Comparison of ENCODE assay signal across 8 cellular contexts in the genomic region with DNA sequence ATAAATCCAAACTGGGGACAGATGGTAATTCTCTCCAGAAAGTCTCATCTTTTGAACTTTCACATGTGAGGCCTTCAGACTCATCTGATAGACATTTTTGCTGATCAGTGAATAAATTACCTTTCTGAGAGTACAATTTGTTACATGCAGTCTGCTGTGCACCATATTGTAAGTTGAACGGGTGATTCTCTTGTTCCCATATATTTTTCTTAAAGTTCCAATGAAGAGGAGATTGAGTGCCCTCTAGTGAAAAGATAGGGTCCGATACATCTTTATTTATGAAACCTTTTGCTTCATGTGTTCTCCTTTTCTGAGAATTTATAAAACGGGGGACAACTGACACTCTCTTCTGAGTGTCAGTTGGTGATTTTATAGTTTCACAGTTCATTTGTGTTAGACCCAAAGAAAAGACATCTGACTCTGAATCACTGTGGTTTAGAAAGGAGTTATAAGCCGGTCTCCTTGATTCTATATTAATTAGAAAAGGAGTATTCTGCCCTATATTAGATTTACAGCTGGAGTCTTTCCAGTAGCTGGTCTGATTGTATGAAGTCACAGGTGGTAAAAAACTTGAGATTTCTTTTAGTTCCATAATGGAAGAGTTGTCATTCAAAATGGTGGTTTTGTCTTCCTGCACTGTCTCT. TPM values are rescaled to one million over a fixed set of nuclear protein-coding genes. Genes with fewer than 3 reads are reported as not detected.
DNase-seq lines count a peak whose midpoint lies in the region; ATAC-seq, FAIRE-seq and TF ChIP-seq lines count a peak whose summit lies in the region.

No MANE protein-coding gene starts in this region.

- H3K27ac ChIP-seq in DND-41 (ENCODE audit: low read length) (no peak overlapping the region), KMS-11 (no peak overlapping the region)

- peak; percentile 87 for FAIRE-seq in islet of Langerhans (lab: Jason Lieb, UNC)

- H4K20me1 ChIP-seq in DND-41 (ENCODE audit: insufficient read depth, low read length) (no peaks in the 10 kb centered on the region), KMS-11 (ENCODE audit: insufficient read depth) (no peaks in the 10 kb centered on the region)

- H2AFZ ChIP-seq in DND-41 (ENCODE audit: low read depth, low read length) (no peak overlapping the region), KMS-11 (ENCODE audit: low read depth) (0 out of 2 replicates have a peak overlapping the region, but pooled peaks have one; percentile 3)

- H3K79me2 ChIP-seq in DND-41 (ENCODE audit: insufficient read depth, low read length) = no peaks in the 10 kb centered on the region
- no peaks in the 10 kb centered on the region for H3K79me2 ChIP-seq in KMS-11 (ENCODE audit: insufficient read depth, low read depth)

- no peaks in the 10 kb centered on the region for H3K4me1 ChIP-seq in DND-41 (ENCODE audit: insufficient read depth, low read length)
- H3K4me1 ChIP-seq in KMS-11 (ENCODE audit: low read depth, poor library complexity, severe bottlenecking) = peaks cover 15% of the 10 kb centered on the region

- H3K4me3 ChIP-seq in DND-41 (ENCODE audit: low read depth in 1 of 2, low read length in 2 of 2) = no peak overlapping the region
- no peak overlapping the region for H3K4me3 ChIP-seq in KMS-11 (IDR thresholded peaks at IDR 0.05; ENCODE audit: insufficient read depth, low read depth, low read length)

- TF ChIP-seq CTCF in DND-41 (IDR thresholded peaks at IDR 0.05; ENCODE audit: borderline replicate concordance, extremely low read depth, low read length, poor library complexity, severe bottlenecking) (peak; percentile 37), KMS-11 (conservative IDR thresholded peaks at IDR 0.05; ENCODE audit: low read depth, low read length) (peak; percentile 41)

- H3K9ac ChIP-seq in DND-41 (ENCODE audit: low read depth, low read length) (no peak overlapping the region), KMS-11 (no peak overlapping the region; the same call in 1 of the 2 replicates)

- H3K27me3 ChIP-seq in DND-41 (ENCODE audit: insufficient read depth, low read length, poor library complexity) (no peaks in the 10 kb centered on the region), KMS-11 (ENCODE audit: insufficient read depth, low read depth) (no peaks in the 10 kb centered on the region)

- H3K4me2 ChIP-seq in DND-41 (ENCODE audit: insufficient read depth, low read length) = no peak overlapping the region
- peak overlapping the region; percentile 16 for H3K4me2 ChIP-seq in KMS-11

- no peak for ATAC-seq in DND-41 (ENCODE audit: insufficient read depth, low read depth)
- ATAC-seq in HG03039 (IDR thresholded peaks at IDR 0.05; ENCODE audit: unreplicated experiment) = no peak

- H3K9me3 ChIP-seq in DND-41 (ENCODE audit: insufficient read depth, low read length, severe bottlenecking) = no peaks in the 10 kb centered on the region

- DNase-seq in DND-41 (no peak), SKM-1 (lab: John Stamatoyannopoulos, UW; ENCODE audit: unreplicated experiment) (peak; percentile 1), UCSD-AML1 (lab: John Stamatoyannopoulos, UW; ENCODE audit: unreplicated experiment) (no peak), germinal center (ENCODE audit: low spot score) (no peak), occipital lobe (lab: John Stamatoyannopoulos, UW) (no peak)

- H3K36me3 ChIP-seq in DND-41 (ENCODE audit: insufficient read depth, low read length) = no peaks in the 10 kb centered on the region
- H3K36me3 ChIP-seq in KMS-11 (ENCODE audit: insufficient read depth) = no peaks in the 10 kb centered on the region; the same call in 1 of the 2 replicates

RNA-seq across cellular contexts. Expression of a gene that starts 30.4 kb away (rescaled TPM):
- 37.4 TPM for total RNA-seq in occipital lobe
